In the genomic region with DNA sequence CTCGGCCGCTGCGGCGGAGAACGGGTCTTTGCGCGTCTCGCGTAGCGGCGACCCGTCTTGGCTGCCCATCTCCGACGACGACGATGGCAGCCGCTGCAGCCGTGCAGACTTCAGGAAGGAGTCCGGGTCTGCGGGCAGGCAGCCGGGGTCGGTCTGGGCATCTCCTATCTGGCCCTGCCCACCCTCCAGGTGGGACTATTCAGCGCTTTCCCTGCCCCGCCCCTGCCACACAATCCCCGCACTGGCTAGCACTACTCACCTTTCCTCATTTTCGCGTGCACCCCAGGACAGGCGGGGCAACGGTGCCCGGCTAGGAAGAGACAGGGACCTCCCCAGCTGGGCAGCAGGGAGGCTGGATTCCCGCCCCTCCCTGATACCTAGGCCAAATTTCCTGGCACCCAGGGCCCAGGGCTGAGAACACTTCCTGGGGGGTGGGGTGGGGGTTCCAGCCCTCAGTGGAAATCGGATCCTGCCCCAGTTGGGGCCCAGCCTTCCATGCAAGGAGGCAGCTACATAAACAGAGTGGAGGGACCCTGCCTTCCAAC, we compare ENCODE assay signal across 11 cellular contexts.
"Had no signal": no experiment of that assay in that cellular context is flagged by ENCODE, and none has a peak within 500 bp of the region (broad histone marks: within the 10 kb centered on the region; RNA-seq: fewer than 3 reads in every experiment).

No MANE protein-coding gene starts in this region.

- H3K9me3 Mint-ChIP-seq: stimulated activated naive CD8-positive, alpha-beta T cell treated with anti-CD3 and anti-CD28 coated beads, Interleukin-15, Interleukin-2, amounts not matched to agents 100 ng/mL and 50 ng/mL, for 24 hours had no signal

- DNase-seq: activated CD4-positive, alpha-beta T cell treated with anti-CD3 and anti-CD28 coated beads, Interleukin-2, amount 50 U/mL, for 4 hours; activated CD4-positive, CD25-positive, alpha-beta regulatory T cell treated with anti-CD3 and anti-CD28 coated beads, Interleukin-2, amount 50 U/mL, for 72 hours; activated naive CD4-positive, alpha-beta T cell; foreskin melanocyte; heart left ventricle; left cardiac atrium; ovary; stimulated activated CD4-positive, alpha-beta T cell treated with anti-CD3 and anti-CD28 coated beads, Interleukin-4, amount 100 ng/mL, for 1 hour; stimulated activated CD8-positive, alpha-beta memory T cell treated with anti-CD3 and anti-CD28 coated beads, Interleukin-4, amount 100 ng/mL, for 48 hours had no signal

- H3K9me3 ChIP-seq: ascending aorta, heart left ventricle, ovary had no signal

- H3K4me1 ChIP-seq: ascending aorta had no signal

- H3K27me3 Mint-ChIP-seq: stimulated activated naive CD8-positive, alpha-beta T cell treated with anti-CD3 and anti-CD28 coated beads, Interleukin-15, Interleukin-2, amounts not matched to agents 100 ng/mL and 50 ng/mL, for 24 hours had no signal

- H3K36me3 ChIP-seq: ovary had no signal

- H3K27me3 ChIP-seq: ascending aorta, heart left ventricle, ovary had no signal

- H3K27ac Mint-ChIP-seq: stimulated activated naive CD8-positive, alpha-beta T cell treated with anti-CD3 and anti-CD28 coated beads, Interleukin-15, Interleukin-2, amounts not matched to agents 100 ng/mL and 50 ng/mL, for 24 hours had no signal

- H3K27ac ChIP-seq: ascending aorta, heart left ventricle, ovary had no signal

- H3K4me3 Mint-ChIP-seq: stimulated activated naive CD8-positive, alpha-beta T cell treated with anti-CD3 and anti-CD28 coated beads, Interleukin-15, Interleukin-2, amounts not matched to agents 100 ng/mL and 50 ng/mL, for 24 hours had no signal

- H3K4me3 ChIP-seq: ascending aorta, heart left ventricle, ovary had no signal
